In the genomic region with DNA sequence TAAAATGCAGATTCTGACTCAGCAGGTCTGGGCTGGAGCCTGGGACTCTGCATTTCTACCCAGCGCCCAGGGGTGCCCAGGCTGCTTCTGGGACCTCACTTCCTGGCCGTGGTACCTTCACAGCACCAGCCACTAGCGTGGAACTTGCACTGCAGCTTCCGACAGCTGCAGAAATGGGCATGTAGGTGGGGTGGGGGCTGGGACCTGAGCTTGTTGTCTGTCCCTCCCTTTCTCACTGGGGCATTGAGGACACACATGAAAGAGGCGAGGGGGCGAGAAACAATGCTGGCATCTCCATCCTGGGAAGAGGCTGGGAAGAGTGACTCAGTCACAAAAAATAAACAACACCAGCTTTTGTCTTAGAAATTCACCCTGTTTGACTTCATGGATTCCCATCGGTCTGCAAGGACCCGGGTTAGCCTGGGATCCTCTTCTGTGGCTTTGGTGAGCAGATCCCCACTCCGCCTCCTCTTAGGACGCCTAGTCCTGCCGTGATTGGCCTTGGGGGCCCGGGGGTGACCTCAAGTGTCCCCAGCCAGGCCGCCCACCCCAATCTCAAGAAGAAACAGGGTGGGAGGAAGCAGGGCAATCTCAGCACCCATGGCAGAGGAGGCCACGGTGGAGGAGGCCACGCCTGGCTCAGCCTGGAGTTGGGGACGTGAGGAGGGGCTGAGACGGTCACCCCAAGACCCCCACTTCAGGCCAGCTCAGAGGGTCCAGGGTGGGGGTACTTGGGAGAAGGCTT, we compare ENCODE assay signal across 12 cellular contexts. TPM values are rescaled to one million over a fixed set of nuclear protein-coding genes. Genes with fewer than 3 reads are reported as not detected.
A peak's percentile ranks its signal among the peaks of the same experiment; 100 is the strongest.
DNase-seq lines count a peak whose midpoint lies in the region; TF ChIP-seq lines count a peak whose summit lies in the region.
"Had no signal": no experiment of that assay in that cellular context is flagged by ENCODE, and none has a peak within 500 bp of the region (broad histone marks: within the 10 kb centered on the region; RNA-seq: fewer than 3 reads in every experiment).

No MANE protein-coding gene starts in this region.

- H3K4me2 ChIP-seq in trophoblast cell (ENCODE audit: low read length), result no peak overlapping the region

- WGBS in trophoblast cell (ENCODE audit: extremely low coverage, insufficient coverage, insufficient read length), result no CpG with 5 or more reads among the region's 17 CpGs

- peak overlapping the region; percentile 63 for H3K4ac ChIP-seq in trophoblast cell (ENCODE audit: low read depth, low read length)

- H3K14ac ChIP-seq in trophoblast cell (ENCODE audit: low read length), result peak overlapping the region; percentile 86

- H3K36me3 ChIP-seq in Peyer's patch (no peaks in the 10 kb centered on the region), trophoblast cell (ENCODE audit: control insufficient read depth in 1 of 2, insufficient read depth in 2 of 2, low read length in 2 of 2) (no peaks in the 10 kb centered on the region)

- TF ChIP-seq CTCF in AG09319 (IDR thresholded peaks at IDR 0.05; ENCODE audit: low read depth, low read length) (no peak), Peyer's patch (IDR thresholded peaks at IDR 0.05) (no peak), fibroblast of the aortic adventitia (IDR thresholded peaks at IDR 0.05; ENCODE audit: insufficient read depth, low read length) (no peak)

- H3K4me1 ChIP-seq in Peyer's patch, result peaks cover 0 to 24% (median 0%) of the 10 kb centered on the region in 4 donors
- peaks cover 28 to 33% of the 10 kb centered on the region in 2 experiments for H3K4me1 ChIP-seq in trophoblast cell (ENCODE audit: control insufficient read depth in 1 of 2, insufficient read depth in 2 of 2, low read length in 2 of 2)
- H3K4me1 ChIP-seq: foreskin keratinocyte had no signal

- H2BK120ac ChIP-seq in trophoblast cell (ENCODE audit: insufficient read depth, low read length, poor library complexity), result peak overlapping the region; percentile 91

- no peak overlapping the region for H3K9ac ChIP-seq in trophoblast cell (ENCODE audit: low read length)

- H2BK5ac ChIP-seq in trophoblast cell (ENCODE audit: low read depth, low read length, poor library complexity), result peak overlapping the region; percentile 73

- peak overlapping the region; percentile 94 for H2BK12ac ChIP-seq in trophoblast cell (ENCODE audit: low read length)

- H4K12ac ChIP-seq in trophoblast cell (ENCODE audit: low read depth, low read length), result peak overlapping the region; percentile 38

- peak overlapping the region; percentile 21 for H4K8ac ChIP-seq in trophoblast cell (ENCODE audit: low read depth, low read length)

- peak overlapping the region; percentile 41 for H2AFZ ChIP-seq in trophoblast cell (ENCODE audit: insufficient read depth, low read length, poor library complexity)

- peak overlapping the region; percentile 96 for H2AK5ac ChIP-seq in trophoblast cell (ENCODE audit: low read length)

- H4K91ac ChIP-seq in trophoblast cell (ENCODE audit: low read depth, low read length), result peak overlapping the region; percentile 95

- no peaks in the 10 kb centered on the region for H3K27me3 ChIP-seq in Peyer's patch
- H3K27me3 ChIP-seq in trophoblast cell (ENCODE audit: insufficient read depth, low read length), result no peaks in the 10 kb centered on the region

- peak; percentile 38 for DNase-seq in AG09319 (ENCODE audit: extremely low read depth, low read depth)
- DNase-seq in Peyer's patch, result peak in 2 of 3 donors; percentile 37 to 43
- peak; percentile 63 for DNase-seq in fibroblast of the aortic adventitia (ENCODE audit: low read depth)
- no peak for DNase-seq in trophoblast cell
- DNase-seq in hypothalamus (lab: John Stamatoyannopoulos, UW), result no peak
- DNase-seq in HUDEP-2 (lab: John Stamatoyannopoulos, UW; ENCODE audit: unreplicated experiment in 76 of 76), result no peak
- no peak for DNase-seq in GF-D8 (lab: John Stamatoyannopoulos, UW)
- DNase-seq in NCI-H146 (lab: John Stamatoyannopoulos, UW), result no peak
- DNase-seq: foreskin keratinocyte, NCI-H2029 treated with DMSO at 0.1 percent for 48 hours, occipital lobe had no signal

- H3K9me3 ChIP-seq in Peyer's patch (no peaks in the 10 kb centered on the region), trophoblast cell (ENCODE audit: insufficient read depth, low read depth, low read length) (peaks cover 3% of the 10 kb centered on the region)

- H3K79me2 ChIP-seq in trophoblast cell (ENCODE audit: control insufficient read depth, insufficient read depth, low read length, poor library complexity), result peaks cover 6% of the 10 kb centered on the region

- peaks cover 37% of the 10 kb centered on the region for H3K79me1 ChIP-seq in trophoblast cell (ENCODE audit: low read length)

- H3K23ac ChIP-seq in trophoblast cell (ENCODE audit: low read length), result no peak overlapping the region

- H3K27ac ChIP-seq in Peyer's patch (peak overlapping the region; percentile 31 to 76 (median 62)), trophoblast cell (ENCODE audit: low read depth, low read length) (peak overlapping the region; percentile 84)
- H3K27ac ChIP-seq: C4-2B, foreskin keratinocyte had no signal

- H3K18ac ChIP-seq in trophoblast cell (ENCODE audit: low read length), result peak overlapping the region; percentile 81

- no peak for TF ChIP-seq POLR2A in Peyer's patch (IDR thresholded peaks at IDR 0.05)

- H3K4me3 ChIP-seq in Peyer's patch, result no peak overlapping the region
- H3K4me3 ChIP-seq in fibroblast of the aortic adventitia (ENCODE audit: low read depth, low read length), result no peak overlapping the region
- no peak overlapping the region for H3K4me3 ChIP-seq in trophoblast cell (ENCODE audit: low read depth, low read length)

RNA-seq across cellular contexts. Expression of a gene that starts 29.9 kb away (rescaled TPM):
- total RNA-seq in Peyer's patch, result 10 to 100 TPM; 25.6 to 76.4 (median 47.6) TPM
- total RNA-seq in fibroblast of the aortic adventitia (ENCODE audit: low replicate concordance), result 23.8 and 48.6 TPM in 2 replicates
- 33.1 and 33.8 TPM in 2 replicates for polyA plus RNA-seq in trophoblast cell (2013)

Comparison
In these comparisons a context has a peak if more than half of its experiments do, and no peak if none do; other contexts are left out.
1. DNase-seq: peak in AG09319 (single experiment), Peyer's patch (2 of 3) and fibroblast of the aortic adventitia (single experiment); none in trophoblast cell (0 of 2), hypothalamus (0 of 51), HUDEP-2 (0 of 76), GF-D8 (single experiment) and NCI-H146 (single experiment).